In genomic region chr9:77099388-77099787, GRCh38 we compare ENCODE assay signal across 33 cellular contexts.
A peak's percentile ranks its signal among the peaks of the same experiment; 100 is the strongest.
DNase-seq lines count a peak whose midpoint lies in the region; ATAC-seq lines count a peak whose summit lies in the region.
"Had no signal": no experiment of that assay in that cellular context is flagged by ENCODE, and none has a peak within 500 bp of the region (broad histone marks: within the 10 kb centered on the region; RNA-seq: fewer than 3 reads in every experiment).

No MANE protein-coding gene starts in this region.

- H2BK5ac ChIP-seq in trophoblast cell (ENCODE audit: low read depth, low read length, poor library complexity), result no peak overlapping the region

- H3K4me2 ChIP-seq in trophoblast cell (ENCODE audit: low read length), result no peak overlapping the region
- H3K4me2 ChIP-seq: neural progenitor cell, smooth muscle cell had no signal

- no peak overlapping the region for H4K91ac ChIP-seq in trophoblast cell (ENCODE audit: low read depth, low read length)

- no peaks in the 10 kb centered on the region for H3K4me1 ChIP-seq in trophoblast cell (ENCODE audit: control insufficient read depth in 1 of 2, insufficient read depth in 2 of 2, low read length in 2 of 2)
- H3K4me1 ChIP-seq: left lung, neural progenitor cell, pancreas had no signal

- H3K9ac ChIP-seq in trophoblast cell (ENCODE audit: low read length), result peak overlapping the region; percentile 35
- H3K9ac ChIP-seq: neural progenitor cell had no signal

- DNase-seq in NCI-H345 (lab: John Stamatoyannopoulos, UW) (peak; percentile 36), NCI-H345 treated with DMSO at 0.1 percent for 48 hours (lab: John Stamatoyannopoulos, UW; ENCODE audit: unreplicated experiment) (no peak), NCI-H1436 treated with DMSO at 0.1 percent for 48 hours (lab: John Stamatoyannopoulos, UW) (peak; percentile 68), NCI-H69 (lab: John Stamatoyannopoulos, UW) (peak; percentile 89), trophoblast cell (no peak), SW480 (ENCODE audit: low spot score) (no peak)
- DNase-seq: 8988T; activated CD4-positive, alpha-beta T cell treated with anti-CD3 and anti-CD28 coated beads, Interleukin-2, amount 50 U/mL, for 48 hours; activated CD4-positive, CD25-positive, alpha-beta regulatory T cell treated with anti-CD3 and anti-CD28 coated beads, Interleukin-2, amount 50 U/mL, for 72 hours; activated T-cell treated with anti-CD3 and anti-CD28 coated beads, Interleukin-2, amount 50 U/mL, for 72 hours; caudate nucleus; DND-41; effector CD8-positive, alpha-beta T cell; GF-D8; HCEC 1CT; left lung; mesenchymal stem cell; MV-4-11; NCI-H1694; NCI-H446 treated with DMSO at 0.1 percent for 48 hours; pancreas; stimulated activated CD4-positive, alpha-beta T cell treated with anti-CD3 and anti-CD28 coated beads, Interleukin-1b, Interleukin-23, amount 100 ng/mL, for 48 hours; stimulated activated naive CD4-positive, alpha-beta T cell treated with Interleukin-2 at 50 U/mL for 16 hours; T-helper 2 cell had no signal

- H3K36me3 ChIP-seq in trophoblast cell (ENCODE audit: control insufficient read depth in 1 of 2, insufficient read depth in 2 of 2, low read length in 2 of 2), result no peaks in the 10 kb centered on the region
- H3K36me3 ChIP-seq: left lung, neural progenitor cell, pancreas had no signal

- no peak overlapping the region for H3K27ac ChIP-seq in trophoblast cell (ENCODE audit: low read depth, low read length)
- H3K27ac ChIP-seq: C4-2B, coronary artery, left lung, neural progenitor cell, pancreas had no signal

- no peak overlapping the region for H3K18ac ChIP-seq in trophoblast cell (ENCODE audit: low read length)

- no peak overlapping the region for H4K12ac ChIP-seq in trophoblast cell (ENCODE audit: low read depth, low read length)

- WGBS in trophoblast cell (ENCODE audit: extremely low coverage, insufficient coverage, insufficient read length), result no CpG with 5 or more reads among the region's 3 CpGs

- no peak overlapping the region for H2AFZ ChIP-seq in trophoblast cell (ENCODE audit: insufficient read depth, low read length, poor library complexity)
- H2AFZ ChIP-seq: neural progenitor cell had no signal

- H3K79me2 ChIP-seq in trophoblast cell (ENCODE audit: control insufficient read depth, insufficient read depth, low read length, poor library complexity), result no peaks in the 10 kb centered on the region

- H4K8ac ChIP-seq in trophoblast cell (ENCODE audit: low read depth, low read length), result no peak overlapping the region

- H2AK5ac ChIP-seq in trophoblast cell (ENCODE audit: low read length), result no peak overlapping the region

- no peak overlapping the region for H3K4ac ChIP-seq in trophoblast cell (ENCODE audit: low read depth, low read length)

- ATAC-seq in HG03196 (IDR thresholded peaks at IDR 0.05; ENCODE audit: unreplicated experiment) (no peak), GM21360 (IDR thresholded peaks at IDR 0.05; ENCODE audit: unreplicated experiment) (no peak)
- ATAC-seq: activated T-cell treated with anti-CD3 and anti-CD28 coated beads, Interleukin-2, amount 50 U/mL, for 72 hours; HepG2; left lung; pancreas; Right ventricle myocardium inferior; SK-N-SH treated with all-trans-retinoic acid at 6 μM for 48 hours had no signal

- no peak overlapping the region for H3K14ac ChIP-seq in trophoblast cell (ENCODE audit: low read length)

- no peaks in the 10 kb centered on the region for H3K79me1 ChIP-seq in trophoblast cell (ENCODE audit: low read length)

- H2BK12ac ChIP-seq in trophoblast cell (ENCODE audit: low read length), result no peak overlapping the region

- no peak overlapping the region for H2BK120ac ChIP-seq in trophoblast cell (ENCODE audit: insufficient read depth, low read length, poor library complexity)

- no peaks in the 10 kb centered on the region for H3K9me3 ChIP-seq in trophoblast cell (ENCODE audit: insufficient read depth, low read depth, low read length)
- H3K9me3 ChIP-seq: pancreas had no signal

- no peak overlapping the region for H3K23ac ChIP-seq in trophoblast cell (ENCODE audit: low read length)

- no peaks in the 10 kb centered on the region for H3K27me3 ChIP-seq in trophoblast cell (ENCODE audit: insufficient read depth, low read length)
- H3K27me3 ChIP-seq: neural progenitor cell, pancreas had no signal

- H3K4me3 ChIP-seq in trophoblast cell (ENCODE audit: low read depth, low read length), result no peak overlapping the region
- H3K4me3 ChIP-seq: coronary artery, left lung, neural progenitor cell, pancreas, smooth muscle cell had no signal

Comparison
In these comparisons a context has a peak if more than half of its experiments do, and no peak if none do; other contexts are left out.
1. DNase-seq: peak in NCI-H345 (single experiment), NCI-H1436 treated with DMSO at 0.1 percent for 48 hours (single experiment) and NCI-H69 (single experiment); none in NCI-H345 treated with DMSO at 0.1 percent for 48 hours (single experiment), trophoblast cell (0 of 2) and SW480 (single experiment).